Comparison of ENCODE assay signal across 1 cellular context in the genomic region with DNA sequence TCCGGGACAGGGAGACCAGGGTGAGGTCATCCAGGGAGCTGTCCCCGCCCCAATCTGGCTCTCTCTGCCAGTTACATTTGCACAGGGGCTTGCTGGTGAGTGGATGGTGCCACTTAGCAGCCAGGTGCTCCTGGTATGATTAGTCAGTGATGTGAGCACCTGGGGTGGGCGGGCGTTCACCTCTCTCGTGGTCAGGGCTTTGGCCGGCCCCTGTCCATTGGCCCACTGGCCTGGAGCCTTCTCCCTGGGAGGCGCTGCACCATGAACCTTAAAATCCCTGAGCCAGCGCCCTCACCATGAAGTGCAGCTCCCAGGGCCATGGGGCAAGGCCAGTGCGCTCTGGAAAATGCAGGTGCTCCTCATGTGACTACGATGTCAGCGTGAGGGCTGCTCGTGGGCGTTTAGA.
TF ChIP-seq lines count a peak whose summit lies in the region.

No MANE protein-coding gene starts in this region.

TF ChIP-seq in HEK293, 187 proteins besides CTCF, POLR2A, EP300 and RAD21 (continued from another document):
- TF ChIP-seq, protein P1, sequence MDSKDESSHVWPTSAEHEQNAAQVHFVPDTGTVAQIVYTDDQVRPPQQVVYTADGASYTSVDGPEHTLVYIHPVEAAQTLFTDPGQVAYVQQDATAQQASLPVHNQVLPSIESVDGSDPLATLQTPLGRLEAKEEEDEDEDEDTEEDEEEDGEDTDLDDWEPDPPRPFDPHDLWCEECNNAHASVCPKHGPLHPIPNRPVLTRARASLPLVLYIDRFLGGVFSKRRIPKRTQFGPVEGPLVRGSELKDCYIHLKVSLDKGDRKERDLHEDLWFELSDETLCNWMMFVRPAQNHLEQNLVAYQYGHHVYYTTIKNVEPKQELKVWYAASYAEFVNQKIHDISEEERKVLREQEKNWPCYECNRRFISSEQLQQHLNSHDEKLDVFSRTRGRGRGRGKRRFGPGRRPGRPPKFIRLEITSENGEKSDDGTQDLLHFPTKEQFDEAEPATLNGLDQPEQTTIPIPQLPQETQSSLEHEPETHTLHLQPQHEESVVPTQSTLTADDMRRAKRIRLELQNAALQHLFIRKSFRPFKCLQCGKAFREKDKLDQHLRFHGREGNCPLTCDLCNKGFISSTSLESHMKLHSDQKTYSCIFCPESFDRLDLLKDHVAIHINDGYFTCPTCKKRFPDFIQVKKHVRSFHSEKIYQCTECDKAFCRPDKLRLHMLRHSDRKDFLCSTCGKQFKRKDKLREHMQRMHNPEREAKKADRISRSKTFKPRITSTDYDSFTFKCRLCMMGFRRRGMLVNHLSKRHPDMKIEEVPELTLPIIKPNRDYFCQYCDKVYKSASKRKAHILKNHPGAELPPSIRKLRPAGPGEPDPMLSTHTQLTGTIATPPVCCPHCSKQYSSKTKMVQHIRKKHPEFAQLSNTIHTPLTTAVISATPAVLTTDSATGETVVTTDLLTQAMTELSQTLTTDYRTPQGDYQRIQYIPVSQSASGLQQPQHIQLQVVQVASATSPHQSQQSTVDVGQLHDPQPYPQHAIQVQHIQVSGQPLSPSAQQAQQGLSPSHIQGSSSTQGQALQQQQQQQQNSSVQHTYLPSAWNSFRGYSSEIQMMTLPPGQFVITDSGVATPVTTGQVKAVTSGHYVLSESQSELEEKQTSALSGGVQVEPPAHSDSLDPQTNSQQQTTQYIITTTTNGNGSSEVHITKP (tag by site-specific recombination; IDR thresholded peaks at IDR 0.05): 0 out of 2 replicates have a peak, but pooled peaks have one; percentile 46
- TF ChIP-seq ZFHX2 (tag by site-specific recombination; conservative IDR thresholded peaks at IDR 0.05): peak; percentile 64
- no peak for TF ChIP-seq ZNF37A (tag by site-specific recombination; IDR thresholded peaks at IDR 0.05)
- TF ChIP-seq FEZF1 (tag by site-specific recombination; IDR thresholded peaks at IDR 0.05): 0 out of 2 replicates have a peak, but pooled peaks have one; percentile 19
- TF ChIP-seq ZNF394 (tag by site-specific recombination; IDR thresholded peaks at IDR 0.05; ENCODE audit: borderline replicate concordance): peak; percentile 99
- peak; percentile 28; the same call in 1 of the 2 replicates for TF ChIP-seq SP2 (tag by site-specific recombination; IDR thresholded peaks at IDR 0.05)
